In genomic region chr22:31492151-31492550, GRCh38 we compare ENCODE assay signal across 15 cellular contexts. TPM values are rescaled to one million over a fixed set of nuclear protein-coding genes. Genes with fewer than 3 reads are reported as not detected.
DNase-seq lines count a peak whose midpoint lies in the region; ATAC-seq and FAIRE-seq lines count a peak whose summit lies in the region.
"Had no signal": no experiment of that assay in that cellular context is flagged by ENCODE, and none has a peak within 500 bp of the region (broad histone marks: within the 10 kb centered on the region; RNA-seq: fewer than 3 reads in every experiment).

No MANE protein-coding gene starts in this region.

- peaks cover 57% of the 10 kb centered on the region for H3K4me1 Mint-ChIP-seq in activated T-cell treated with anti-CD3 and anti-CD28 coated beads, Interleukin-2, amount 50 U/mL, for 72 hours (ENCODE audit: low read depth)
- H3K4me1 Mint-ChIP-seq in dendritic cell treated with granulocyte-macrophage colony-stimulating factor and Interleukin-4, amounts not matched to agents 40 ng/mL and 50 ng/mL, for 4 days (ENCODE audit: low read depth) = peaks cover 23% of the 10 kb centered on the region
- H3K4me1 Mint-ChIP-seq in stimulated activated effector memory CD8-positive, alpha-beta T cell treated with anti-CD3 and anti-CD28 coated beads, Interleukin-12 subunit alpha, Interleukin-12 subunit beta, amount 100 ng/mL, for 72 hours = peaks cover 21% of the 10 kb centered on the region

- H3K36me3 ChIP-seq in SK-N-MC (ENCODE audit: insufficient read depth, low read length) = peaks cover 12% of the 10 kb centered on the region

- no peak for DNase-seq in activated T-cell treated with anti-CD3 and anti-CD28 coated beads, Interleukin-2, amount 50 U/mL, for 72 hours
- DNase-seq in activated T-cell treated with anti-CD3 and anti-CD28 coated beads, Interleukin-2, amount 50 U/mL, for 48 hours = no peak
- no peak for DNase-seq in SK-N-MC (ENCODE audit: low read depth, low spot score)
- DNase-seq in stimulated activated effector memory CD8-positive, alpha-beta T cell treated with anti-CD3 and anti-CD28 coated beads, Interleukin-12 subunit alpha, Interleukin-12 subunit beta, amount 100 ng/mL, for 72 hours (ENCODE audit: low spot score in 2 of 2) = no peak
- no peak for DNase-seq in urothelium cell line (ENCODE audit: low spot score)
- no peak for DNase-seq in globus pallidus (ENCODE audit: low spot score)
- no peak for DNase-seq in RCC 7860 (ENCODE audit: low spot score)
- DNase-seq: body of pancreas; DMS 273 treated with DMSO at 0.1 percent for 48 hours; NCI-H187 treated with DMSO at 0.1 percent for 48 hours; NCI-H510A treated with DMSO at 0.1 percent for 48 hours; stimulated activated CD8-positive, alpha-beta memory T cell treated with anti-CD3 and anti-CD28 coated beads, Interleukin-4, amount 100 ng/mL, for 48 hours; upper lobe of left lung had no signal

- no peak for ATAC-seq in activated T-cell treated with anti-CD3 and anti-CD28 coated beads, Interleukin-2, amount 50 U/mL, for 72 hours (replicated peaks in 1 of 2)
- ATAC-seq in stimulated activated effector memory CD8-positive, alpha-beta T cell treated with anti-CD3 and anti-CD28 coated beads, Interleukin-12 subunit alpha, Interleukin-12 subunit beta, amount 100 ng/mL, for 72 hours = no peak
- ATAC-seq: body of pancreas, left lobe of liver had no signal

- peak overlapping the region; percentile 92 to 97 for H3K4me3 Mint-ChIP-seq in activated T-cell treated with anti-CD3 and anti-CD28 coated beads, Interleukin-2, amount 50 U/mL, for 72 hours
- H3K4me3 Mint-ChIP-seq in dendritic cell treated with granulocyte-macrophage colony-stimulating factor and Interleukin-4, amounts not matched to agents 40 ng/mL and 50 ng/mL, for 4 days = no peak overlapping the region
- H3K4me3 Mint-ChIP-seq in stimulated activated effector memory CD8-positive, alpha-beta T cell treated with anti-CD3 and anti-CD28 coated beads, Interleukin-12 subunit alpha, Interleukin-12 subunit beta, amount 100 ng/mL, for 72 hours = peak overlapping the region; percentile 80

- FAIRE-seq in urothelium cell line (lab: Jason Lieb, UNC) (no peak), RCC 7860 (lab: Jason Lieb, UNC) (no peak)

- H3K9ac ChIP-seq in SK-N-MC (ENCODE audit: insufficient read length) = no peak overlapping the region

- peak overlapping the region; percentile 61 for H3K27ac ChIP-seq in SK-N-MC

- no peak overlapping the region for H3K4me3 ChIP-seq in SK-N-MC
- H3K4me3 ChIP-seq: body of pancreas, upper lobe of left lung had no signal

- peak overlapping the region; percentile 23 for H3K27ac Mint-ChIP-seq in activated T-cell treated with anti-CD3 and anti-CD28 coated beads, Interleukin-2, amount 50 U/mL, for 72 hours
- H3K27ac Mint-ChIP-seq in dendritic cell treated with granulocyte-macrophage colony-stimulating factor and Interleukin-4, amounts not matched to agents 40 ng/mL and 50 ng/mL, for 4 days = peak overlapping the region; percentile 95
- H3K27ac Mint-ChIP-seq in stimulated activated effector memory CD8-positive, alpha-beta T cell treated with anti-CD3 and anti-CD28 coated beads, Interleukin-12 subunit alpha, Interleukin-12 subunit beta, amount 100 ng/mL, for 72 hours = no peak overlapping the region

- no peaks in the 10 kb centered on the region for H3K9me3 Mint-ChIP-seq in activated T-cell treated with anti-CD3 and anti-CD28 coated beads, Interleukin-2, amount 50 U/mL, for 72 hours
- H3K9me3 Mint-ChIP-seq in dendritic cell treated with granulocyte-macrophage colony-stimulating factor and Interleukin-4, amounts not matched to agents 40 ng/mL and 50 ng/mL, for 4 days = no peaks in the 10 kb centered on the region
- H3K9me3 Mint-ChIP-seq in stimulated activated effector memory CD8-positive, alpha-beta T cell treated with anti-CD3 and anti-CD28 coated beads, Interleukin-12 subunit alpha, Interleukin-12 subunit beta, amount 100 ng/mL, for 72 hours = no peaks in the 10 kb centered on the region

- peaks cover 8 to 10% of the 10 kb centered on the region in 2 donors for H3K36me3 Mint-ChIP-seq in activated T-cell treated with anti-CD3 and anti-CD28 coated beads, Interleukin-2, amount 50 U/mL, for 72 hours (ENCODE audit: insufficient read depth in 2 of 2)
- H3K36me3 Mint-ChIP-seq in dendritic cell treated with granulocyte-macrophage colony-stimulating factor and Interleukin-4, amounts not matched to agents 40 ng/mL and 50 ng/mL, for 4 days (ENCODE audit: low read depth) = peaks cover 23% of the 10 kb centered on the region
- H3K36me3 Mint-ChIP-seq in stimulated activated effector memory CD8-positive, alpha-beta T cell treated with anti-CD3 and anti-CD28 coated beads, Interleukin-12 subunit alpha, Interleukin-12 subunit beta, amount 100 ng/mL, for 72 hours = peaks cover 39% of the 10 kb centered on the region

- intact Hi-C loops in dendritic cell treated with granulocyte-macrophage colony-stimulating factor and Interleukin-4, amounts not matched to agents 40 ng/mL and 50 ng/mL, for 4 days (cut with micrococcal nuclease) = loop anchor here (5.0 kb wide), 1 partner anchor 140 kb away; no protein-coding TSS in a partner anchor

- H3K27me3 Mint-ChIP-seq in activated T-cell treated with anti-CD3 and anti-CD28 coated beads, Interleukin-2, amount 50 U/mL, for 72 hours (ENCODE audit: low read depth) = no peaks in the 10 kb centered on the region
- no peaks in the 10 kb centered on the region for H3K27me3 Mint-ChIP-seq in dendritic cell treated with granulocyte-macrophage colony-stimulating factor and Interleukin-4, amounts not matched to agents 40 ng/mL and 50 ng/mL, for 4 days

- H3K9me3 ChIP-seq in SK-N-MC (ENCODE audit: low read depth, low read length) = no peaks in the 10 kb centered on the region
- H3K9me3 ChIP-seq: body of pancreas, upper lobe of left lung had no signal

RNA-seq across cellular contexts. Expression of gene EIF4ENIF1, which starts 2.5 kb away (rescaled TPM):
- 10 to 100 TPM; 46.9 to 48.6 TPM for total RNA-seq in activated T-cell treated with anti-CD3 and anti-CD28 coated beads, Interleukin-2, amount 50 U/mL, for 72 hours

RNA-seq across cellular contexts. Expression of gene SFI1, which starts 4.2 kb away (rescaled TPM):
- 100 to 1,000 TPM; 285 to 342 TPM for total RNA-seq in activated T-cell treated with anti-CD3 and anti-CD28 coated beads, Interleukin-2, amount 50 U/mL, for 72 hours
